ENCODE assay signal across 15 cellular contexts in genomic region chr5:107594253-107595045, GRCh38.
DNase-seq lines count a peak whose midpoint lies in the region; ATAC-seq, FAIRE-seq and TF ChIP-seq lines count a peak whose summit lies in the region.
"Had no signal": no experiment of that assay in that cellular context is flagged by ENCODE, and none has a peak within 500 bp of the region (broad histone marks: within the 10 kb centered on the region; RNA-seq: fewer than 3 reads in every experiment).

No MANE protein-coding gene starts in this region.

- no peak for TF ChIP-seq POLR2A in H54 (IDR thresholded peaks at IDR 0.05; ENCODE audit: low read depth, low read length)

- no peak overlapping the region for H3K4me2 ChIP-seq in astrocyte (ENCODE audit: low read length)

- FAIRE-seq in H54 (lab: Jason Lieb, UNC), result peak; percentile 81
- no peak for FAIRE-seq in astrocyte (lab: Jason Lieb, UNC)
- FAIRE-seq: GM12892 had no signal

- CTCF ChIA-PET in activated CD8-positive, alpha-beta memory T cell treated with anti-CD3 and anti-CD28 coated beads, Interleukin-2, amount 10 ng/mL, durations not matched to agents 7 days and 5 days (lab: Charles Lee), result interaction anchor here (0.9 kb wide), 1 partner anchor 22 kb away, joined by 3 read pairs; no protein-coding TSS in a partner anchor

- no peak overlapping the region for H2AFZ ChIP-seq in astrocyte (ENCODE audit: low read depth, low read length)

- H3K36me3 ChIP-seq in astrocyte (ENCODE audit: insufficient read depth, low read length) (no peaks in the 10 kb centered on the region), heart right ventricle (no peaks in the 10 kb centered on the region), skeletal muscle tissue (ENCODE audit: control insufficient read depth in 3 of 3, insufficient read depth in 3 of 3, low read length in 3 of 3) (no peaks in the 10 kb centered on the region)
- H3K36me3 ChIP-seq: ovary had no signal

- H3K4me1 ChIP-seq in astrocyte (ENCODE audit: insufficient read depth, low read length) (no peaks in the 10 kb centered on the region), heart right ventricle (peaks cover 0 to 30% (median 13%) of the 10 kb centered on the region in 9 donors), skeletal muscle tissue (ENCODE audit: control insufficient read depth in 3 of 3, insufficient read depth in 3 of 3, low read length in 3 of 3) (peaks cover 0 to 21% (median 3%) of the 10 kb centered on the region in 3 donors)

- no peak for DNase-seq in H54 (ENCODE audit: insufficient read length, low spot score)
- no peak for DNase-seq in astrocyte (ENCODE audit: low read depth)
- no peak for DNase-seq in heart right ventricle
- no peak for DNase-seq in activated CD8-positive, alpha-beta memory T cell treated with anti-CD3 and anti-CD28 coated beads, Interleukin-2, amount 10 ng/mL, durations not matched to agents 7 days and 5 days
- no peak for DNase-seq in activated naive CD4-positive, alpha-beta T cell treated with anti-CD3 and anti-CD28 coated beads, Interleukin-2, amount 50 U/mL, for 72 hours (ENCODE audit: low spot score in 2 of 2)
- no peak for DNase-seq in NK-92 (lab: John Stamatoyannopoulos, UW; ENCODE audit: unreplicated experiment)
- no peak for DNase-seq in NCI-H1048 (lab: John Stamatoyannopoulos, UW)
- DNase-seq: activated CD4-positive, CD25-positive, alpha-beta regulatory T cell treated with anti-CD3 and anti-CD28 coated beads, Interleukin-2, amount 50 U/mL, for 72 hours; NCI-H1105; NCI-H345; ovary had no signal

- no peaks in the 10 kb centered on the region for H4K20me1 ChIP-seq in astrocyte (ENCODE audit: insufficient read depth, low read length)

- ATAC-seq in heart right ventricle, result peak in 7 of 8 donors; percentile 20 to 87 (median 78)
- no peak for ATAC-seq in activated CD8-positive, alpha-beta memory T cell treated with anti-CD3 and anti-CD28 coated beads, Interleukin-2, amount 10 ng/mL, durations not matched to agents 7 days and 5 days
- no peak for ATAC-seq in activated naive CD4-positive, alpha-beta T cell treated with anti-CD3 and anti-CD28 coated beads, Interleukin-2, amount 50 U/mL, for 72 hours

- no peak overlapping the region for H3K4me3 Mint-ChIP-seq in astrocyte (ENCODE audit: unreplicated experiment)
- no peak overlapping the region for H3K4me3 Mint-ChIP-seq in activated CD8-positive, alpha-beta memory T cell treated with anti-CD3 and anti-CD28 coated beads, Interleukin-2, amount 10 ng/mL, durations not matched to agents 7 days and 5 days
- H3K4me3 Mint-ChIP-seq: dendritic cell treated with granulocyte-macrophage colony-stimulating factor and Interleukin-4, amounts not matched to agents 40 ng/mL and 50 ng/mL, for 4 days; mesothelial cell of epicardium had no signal

- H3K27ac Mint-ChIP-seq in astrocyte (ENCODE audit: unreplicated experiment), result peak overlapping the region; percentile 5
- H3K27ac Mint-ChIP-seq in activated CD8-positive, alpha-beta memory T cell treated with anti-CD3 and anti-CD28 coated beads, Interleukin-2, amount 10 ng/mL, durations not matched to agents 7 days and 5 days, result no peak overlapping the region
- no peak overlapping the region for H3K27ac Mint-ChIP-seq in activated naive CD4-positive, alpha-beta T cell treated with anti-CD3 and anti-CD28 coated beads, Interleukin-2, amount 50 U/mL, for 72 hours
- H3K27ac Mint-ChIP-seq: dendritic cell treated with granulocyte-macrophage colony-stimulating factor and Interleukin-4, amounts not matched to agents 40 ng/mL and 50 ng/mL, for 4 days; mesothelial cell of epicardium had no signal

- no peaks in the 10 kb centered on the region for H3K79me2 ChIP-seq in astrocyte (ENCODE audit: insufficient read depth, low read length)

- intact Hi-C loops in heart right ventricle (cut with DNase I), result loop anchor here in 1 of 10 donors (5.0 kb wide), 1 partner anchor 73 kb away; no protein-coding TSS in a partner anchor

- H3K27me3 Mint-ChIP-seq in astrocyte (ENCODE audit: low read depth, unreplicated experiment), result no peaks in the 10 kb centered on the region
- peaks cover 13% of the 10 kb centered on the region for H3K27me3 Mint-ChIP-seq in activated CD8-positive, alpha-beta memory T cell treated with anti-CD3 and anti-CD28 coated beads, Interleukin-2, amount 10 ng/mL, durations not matched to agents 7 days and 5 days
- H3K27me3 Mint-ChIP-seq: dendritic cell treated with granulocyte-macrophage colony-stimulating factor and Interleukin-4, amounts not matched to agents 40 ng/mL and 50 ng/mL, for 4 days had no signal

- H3K27ac ChIP-seq in astrocyte (ENCODE audit: low read depth, low read length) (no peak overlapping the region), heart right ventricle (peak overlapping the region in 8 of 10 donors; percentile 19 to 69 (median 54)), skeletal muscle tissue (ENCODE audit: low read depth, low read length) (peak overlapping the region; percentile 71)
- H3K27ac ChIP-seq: ovary had no signal

- 62 to 76% methylated on average over 4 of the region's 4 CpGs for WGBS in heart right ventricle, 2 donors

- TF ChIP-seq CTCF in astrocyte (IDR thresholded peaks at IDR 0.05; ENCODE audit: insufficient read depth, low read depth, low read length) (no peak), heart right ventricle (IDR thresholded peaks at IDR 0.05) (no peak)

- H3K9ac ChIP-seq in astrocyte (ENCODE audit: low read length) (no peak overlapping the region), skeletal muscle tissue (ENCODE audit: low read depth in 1 of 3, low read length in 3 of 3) (no peak overlapping the region)

- H3K27me3 ChIP-seq in astrocyte (ENCODE audit: insufficient read depth, low read length) (no peaks in the 10 kb centered on the region), heart right ventricle (no peaks in the 10 kb centered on the region), skeletal muscle tissue (ENCODE audit: control insufficient read depth in 3 of 3, insufficient read depth in 3 of 3, low read length in 3 of 3) (no peaks in the 10 kb centered on the region)
- H3K27me3 ChIP-seq: ovary had no signal

- H3K9me3 Mint-ChIP-seq in astrocyte (ENCODE audit: unreplicated experiment), result no peaks in the 10 kb centered on the region
- no peaks in the 10 kb centered on the region for H3K9me3 Mint-ChIP-seq in activated CD8-positive, alpha-beta memory T cell treated with anti-CD3 and anti-CD28 coated beads, Interleukin-2, amount 10 ng/mL, durations not matched to agents 7 days and 5 days (ENCODE audit: low read depth)
- H3K9me3 Mint-ChIP-seq in activated naive CD4-positive, alpha-beta T cell treated with anti-CD3 and anti-CD28 coated beads, Interleukin-2, amount 50 U/mL, for 72 hours, result no peaks in the 10 kb centered on the region
- H3K9me3 Mint-ChIP-seq: dendritic cell treated with granulocyte-macrophage colony-stimulating factor and Interleukin-4, amounts not matched to agents 40 ng/mL and 50 ng/mL, for 4 days; mesothelial cell of epicardium had no signal

- peaks cover 17% of the 10 kb centered on the region for H3K4me1 Mint-ChIP-seq in astrocyte (ENCODE audit: low read depth, unreplicated experiment)
- H3K4me1 Mint-ChIP-seq in activated CD8-positive, alpha-beta memory T cell treated with anti-CD3 and anti-CD28 coated beads, Interleukin-2, amount 10 ng/mL, durations not matched to agents 7 days and 5 days, result no peaks in the 10 kb centered on the region

- H3K36me3 Mint-ChIP-seq in astrocyte (ENCODE audit: low read depth, unreplicated experiment), result no peaks in the 10 kb centered on the region
- no peaks in the 10 kb centered on the region for H3K36me3 Mint-ChIP-seq in activated CD8-positive, alpha-beta memory T cell treated with anti-CD3 and anti-CD28 coated beads, Interleukin-2, amount 10 ng/mL, durations not matched to agents 7 days and 5 days
- no peaks in the 10 kb centered on the region for H3K36me3 Mint-ChIP-seq in activated naive CD4-positive, alpha-beta T cell treated with anti-CD3 and anti-CD28 coated beads, Interleukin-2, amount 50 U/mL, for 72 hours
- H3K36me3 Mint-ChIP-seq: mesothelial cell of epicardium had no signal

- H3K4me3 ChIP-seq in astrocyte (ENCODE audit: insufficient read depth, low read depth, low read length), result no peak overlapping the region
- no peak overlapping the region for H3K4me3 ChIP-seq in heart right ventricle
- H3K4me3 ChIP-seq in skeletal muscle tissue (ENCODE audit: low read length in 3 of 3), result no peak overlapping the region
- H3K4me3 ChIP-seq: ovary had no signal

- H3K9me3 ChIP-seq in astrocyte (ENCODE audit: insufficient read depth, low read depth, low read length), result no peaks in the 10 kb centered on the region
- H3K9me3 ChIP-seq in heart right ventricle, result no peaks in the 10 kb centered on the region
- H3K9me3 ChIP-seq in skeletal muscle tissue (ENCODE audit: control insufficient read depth in 3 of 3, low read length in 3 of 3), result no peaks in the 10 kb centered on the region
- H3K9me3 ChIP-seq: ovary had no signal

Comparison
In these comparisons a context has a peak if more than half of its experiments do, and no peak if none do; other contexts are left out.
1. ATAC-seq: peak in heart right ventricle (7 of 8); none in activated CD8-positive, alpha-beta memory T cell treated with anti-CD3 and anti-CD28 coated beads, Interleukin-2, amount 10 ng/mL, durations not matched to agents 7 days and 5 days (single experiment) and activated naive CD4-positive, alpha-beta T cell treated with anti-CD3 and anti-CD28 coated beads, Interleukin-2, amount 50 U/mL, for 72 hours (0 of 2).